ENCODE assay signal across 1 cellular context in the genomic region with DNA sequence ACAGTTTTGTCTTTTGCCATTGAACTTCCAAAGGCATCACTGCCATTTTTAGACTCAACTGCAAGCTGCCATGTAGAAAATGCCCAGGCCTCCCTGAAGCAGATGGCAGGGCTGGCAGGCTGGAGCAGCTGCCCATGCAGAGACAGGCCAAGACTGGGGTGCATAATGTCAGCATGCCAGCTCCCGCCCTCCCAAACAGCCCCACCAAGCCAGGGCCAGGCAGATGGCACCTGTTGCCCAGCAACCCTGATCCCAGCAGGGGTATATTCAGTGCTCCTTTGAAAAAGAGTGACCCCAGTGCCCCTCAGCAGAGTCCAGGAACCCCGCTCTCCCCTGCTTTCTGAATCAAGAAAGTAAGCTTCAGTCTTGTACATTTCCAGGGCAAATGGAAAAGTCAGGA.
TF ChIP-seq lines count a peak whose summit lies in the region.

No MANE protein-coding gene starts in this region.

TF ChIP-seq in GM23338, 12 proteins besides CTCF, POLR2A, EP300 and RAD21 (continued from another document):
- TF ChIP-seq, protein P1, sequence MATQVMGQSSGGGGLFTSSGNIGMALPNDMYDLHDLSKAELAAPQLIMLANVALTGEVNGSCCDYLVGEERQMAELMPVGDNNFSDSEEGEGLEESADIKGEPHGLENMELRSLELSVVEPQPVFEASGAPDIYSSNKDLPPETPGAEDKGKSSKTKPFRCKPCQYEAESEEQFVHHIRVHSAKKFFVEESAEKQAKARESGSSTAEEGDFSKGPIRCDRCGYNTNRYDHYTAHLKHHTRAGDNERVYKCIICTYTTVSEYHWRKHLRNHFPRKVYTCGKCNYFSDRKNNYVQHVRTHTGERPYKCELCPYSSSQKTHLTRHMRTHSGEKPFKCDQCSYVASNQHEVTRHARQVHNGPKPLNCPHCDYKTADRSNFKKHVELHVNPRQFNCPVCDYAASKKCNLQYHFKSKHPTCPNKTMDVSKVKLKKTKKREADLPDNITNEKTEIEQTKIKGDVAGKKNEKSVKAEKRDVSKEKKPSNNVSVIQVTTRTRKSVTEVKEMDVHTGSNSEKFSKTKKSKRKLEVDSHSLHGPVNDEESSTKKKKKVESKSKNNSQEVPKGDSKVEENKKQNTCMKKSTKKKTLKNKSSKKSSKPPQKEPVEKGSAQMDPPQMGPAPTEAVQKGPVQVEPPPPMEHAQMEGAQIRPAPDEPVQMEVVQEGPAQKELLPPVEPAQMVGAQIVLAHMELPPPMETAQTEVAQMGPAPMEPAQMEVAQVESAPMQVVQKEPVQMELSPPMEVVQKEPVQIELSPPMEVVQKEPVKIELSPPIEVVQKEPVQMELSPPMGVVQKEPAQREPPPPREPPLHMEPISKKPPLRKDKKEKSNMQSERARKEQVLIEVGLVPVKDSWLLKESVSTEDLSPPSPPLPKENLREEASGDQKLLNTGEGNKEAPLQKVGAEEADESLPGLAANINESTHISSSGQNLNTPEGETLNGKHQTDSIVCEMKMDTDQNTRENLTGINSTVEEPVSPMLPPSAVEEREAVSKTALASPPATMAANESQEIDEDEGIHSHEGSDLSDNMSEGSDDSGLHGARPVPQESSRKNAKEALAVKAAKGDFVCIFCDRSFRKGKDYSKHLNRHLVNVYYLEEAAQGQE (IDR thresholded peaks at IDR 0.05; ENCODE audit: unreplicated experiment): no peak
- TF ChIP-seq CREB1 (CRISPR knock-in tag; IDR thresholded peaks at IDR 0.05; ENCODE audit: low read depth) (no peak), EZH2phosphoT487 (IDR thresholded peaks at IDR 0.05; ENCODE audit: unreplicated experiment) (no peak), ZNF331 (CRISPR knock-in tag; IDR thresholded peaks at IDR 0.05; ENCODE audit: low read depth) (no peak), JUNB (IDR thresholded peaks at IDR 0.05; ENCODE audit: unreplicated experiment) (no peak), EZH2 (IDR thresholded peaks at IDR 0.05; ENCODE audit: low read depth, unreplicated experiment) (no peak), POLR2AphosphoS5 (IDR thresholded peaks at IDR 0.05; ENCODE audit: low read depth) (no peak), NANOG (IDR thresholded peaks at IDR 0.05; ENCODE audit: borderline replicate concordance) (no peak)
TF ChIP-seq in GM23338: peak in this region for 0.
